In the genomic region with DNA sequence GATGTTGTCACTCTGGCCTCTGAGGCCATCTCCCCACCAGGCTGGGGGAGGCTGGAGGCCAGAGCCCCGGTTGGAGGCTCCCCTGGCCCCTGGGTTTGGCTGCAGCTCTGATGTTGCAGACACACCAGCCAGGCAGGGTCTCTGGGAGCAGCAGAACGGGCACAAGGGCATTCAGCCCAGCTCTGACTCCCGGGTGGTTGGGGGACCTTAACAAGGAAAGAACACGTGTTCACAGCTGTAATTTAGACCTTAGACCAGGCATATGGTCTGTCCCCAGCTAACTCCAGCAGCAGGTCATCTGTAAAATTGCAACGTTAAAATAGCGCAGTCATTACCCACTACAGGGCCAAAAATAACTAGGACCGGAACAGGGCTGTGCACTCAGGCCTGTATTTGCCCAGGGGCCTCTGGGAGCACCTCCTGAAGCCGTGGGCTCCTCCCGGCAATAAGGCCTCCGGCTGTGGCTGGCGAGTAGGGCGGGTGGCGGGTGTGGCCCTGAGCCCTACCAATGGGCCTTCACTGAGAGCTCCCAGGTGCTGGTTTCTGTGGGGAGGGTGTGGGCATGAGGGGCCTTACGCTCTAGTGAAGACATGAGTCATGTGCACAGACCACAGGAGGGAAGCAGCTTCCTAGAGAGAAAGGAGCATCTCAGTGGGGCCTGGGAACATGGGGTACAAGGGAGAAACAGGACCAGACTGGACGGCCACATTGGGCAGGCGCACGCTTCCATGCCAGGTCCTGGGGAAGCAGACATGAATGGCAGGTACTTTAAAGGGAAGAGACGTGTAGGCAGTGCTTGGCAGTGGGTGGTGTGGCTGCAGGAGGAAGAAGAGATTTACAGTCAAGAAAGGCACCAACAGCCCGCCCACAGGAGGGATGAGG, we compare ENCODE assay signal across 8 cellular contexts. TPM values are rescaled to one million over a fixed set of nuclear protein-coding genes. Genes with fewer than 3 reads are reported as not detected.
DNase-seq lines count a peak whose midpoint lies in the region; ATAC-seq, FAIRE-seq and TF ChIP-seq lines count a peak whose summit lies in the region.

No MANE protein-coding gene starts in this region.

- no peak for TF ChIP-seq RAD21 in H1 (IDR thresholded peaks at IDR 0.05 in 1 of 2, conservative IDR thresholded peaks at IDR 0.05 in 1 of 2; ENCODE audit: low read depth in 2 of 2, low read length in 2 of 2)

- H3K4ac ChIP-seq in H1 (replicated peaks; ENCODE audit: insufficient read length, low read depth, low read length), result no peak overlapping the region

- H3K27me3 ChIP-seq in H1 (replicated peaks in 1 of 4; ENCODE audit: control insufficient read depth in 3 of 4, extremely low read depth in 1 of 4, insufficient read depth in 3 of 4, low read length in 3 of 4), result peaks cover 0 to 2% (median 2%) of the 10 kb centered on the region in 4 experiments; a peak in 5 of 7 replicates
- H3K27me3 ChIP-seq in sigmoid colon, result no peaks in the 10 kb centered on the region
- no peaks in the 10 kb centered on the region for H3K27me3 ChIP-seq in BE2C

- no peak overlapping the region for H2BK120ac ChIP-seq in H1 (replicated peaks; ENCODE audit: low read depth, low read length)

- no peak overlapping the region for H4K5ac ChIP-seq in H1 (ENCODE audit: insufficient read length, low read depth, low read length)

- H3K36me3 ChIP-seq in H1 (ENCODE audit: control insufficient read depth in 2 of 4, insufficient read depth in 4 of 4, low read length in 3 of 4), result no peaks in the 10 kb centered on the region
- peaks cover 0 to 5% (median 0%) of the 10 kb centered on the region in 4 donors for H3K36me3 ChIP-seq in sigmoid colon
- H3K36me3 ChIP-seq in BE2C, result no peaks in the 10 kb centered on the region

- peaks cover 5 to 6% of the 10 kb centered on the region in 2 experiments for H4K20me1 ChIP-seq in H1 (replicated peaks in 1 of 2; ENCODE audit: control insufficient read depth in 1 of 2, insufficient read depth in 2 of 2, low read length in 2 of 2)

- no peak for TF ChIP-seq CTCF in activated CD8-positive, alpha-beta T cell treated with anti-CD3 and anti-CD28 coated beads for 36 hours (IDR thresholded peaks at IDR 0.05)
- TF ChIP-seq CTCF in H1 (IDR thresholded peaks at IDR 0.05; ENCODE audit: control extremely low read depth in 1 of 3, insufficient read depth in 1 of 3, low read depth in 1 of 3, low read length in 3 of 3) (no peak), sigmoid colon (IDR thresholded peaks at IDR 0.05) (no peak), BE2C (IDR thresholded peaks at IDR 0.05; ENCODE audit: low read depth, low read length) (no peak)

- WGBS in H1 (ENCODE audit: extremely low coverage in 1 of 2, insufficient coverage in 1 of 2, insufficient read length in 1 of 2, insufficient replicate concordance in 2 of 2, low coverage in 1 of 2, low lambda C conversion rate in 2 of 2, missing lambda C conversion rate in 1 of 2), 2 experiments, result 88% methylated on average over 18 of the region's 19 CpGs; no CpG with 5 or more reads in 1 of the 2 experiments
- 18 to 26% methylated on average over 19 of the region's 19 CpGs for whole genome bisulfite sequencing in sigmoid colon, 2 donors

- no peak overlapping the region for H2AK5ac ChIP-seq in H1 (ENCODE audit: low read depth, low read length)

- no peak overlapping the region for H3K18ac ChIP-seq in H1 (ENCODE audit: extremely low read depth, low read length)

- no peak overlapping the region for H3K27ac ChIP-seq in H1 (ENCODE audit: low read depth, low read length)
- peak overlapping the region; percentile 13 to 41 (median 20) for H3K27ac ChIP-seq in sigmoid colon

- TF ChIP-seq EP300 in H1 (IDR thresholded peaks at IDR 0.05; ENCODE audit: borderline replicate concordance in 1 of 2, low read depth in 2 of 2, low read length in 2 of 2) (no peak), sigmoid colon (IDR thresholded peaks at IDR 0.05) (no peak)

- H4K8ac ChIP-seq in H1 (ENCODE audit: extremely low read depth, insufficient read depth, low read length), result no peak overlapping the region

- H3K4me3 ChIP-seq in H1 (ENCODE audit: extremely low read depth in 1 of 4, insufficient read depth in 2 of 4, low read depth in 3 of 4, low read length in 4 of 4) (no peak overlapping the region), sigmoid colon (no peak overlapping the region), BE2C (ENCODE audit: low read depth, low read length) (no peak overlapping the region)

- no peak overlapping the region for H3K56ac ChIP-seq in H1 (replicated peaks; ENCODE audit: insufficient read length, low read depth, low read length)

- no peak overlapping the region for H2AFZ ChIP-seq in H1 (ENCODE audit: low read length)

- H3K36me3 Mint-ChIP-seq in activated CD8-positive, alpha-beta T cell treated with anti-CD3 and anti-CD28 coated beads for 36 hours (ENCODE audit: low read depth), result peaks cover 6% of the 10 kb centered on the region

- H3K79me1 ChIP-seq in H1 (ENCODE audit: low read depth, low read length), result peaks cover 6% of the 10 kb centered on the region

- no peak overlapping the region for H4K91ac ChIP-seq in H1 (replicated peaks; ENCODE audit: insufficient read length, low read length)

- CTCF ChIA-PET in activated CD8-positive, alpha-beta T cell treated with anti-CD3 and anti-CD28 coated beads for 36 hours (lab: Charles Lee), result interaction anchor here (0.8 to 3.4 kb wide), 20 partner anchors 10 to 260 kb away, joined by 3 to 26 read pairs (median 4); no protein-coding TSS in a partner anchor
- CTCF ChIA-PET in H1 (lab: Charles Lee; ENCODE audit: partially characterized antibody), result interaction anchor here (0.6 to 7.7 kb wide), 11 partner anchors 17 to 343 kb away, joined by 3 to 34 read pairs (median 6); no protein-coding TSS in a partner anchor

- H3K23me2 ChIP-seq in H1 (ENCODE audit: low read depth, low read length), result peaks cover under 1% of the 10 kb centered on the region; the same call in 1 of the 2 replicates

- no peak for FAIRE-seq in H1 (lab: Jason Lieb, UNC)

- no peak overlapping the region for H3K4me2 ChIP-seq in H1 (ENCODE audit: insufficient read depth in 1 of 2, low read depth in 2 of 2, low read length in 2 of 2)

- H3K27me3 Mint-ChIP-seq in activated CD8-positive, alpha-beta T cell treated with anti-CD3 and anti-CD28 coated beads for 36 hours, result no peaks in the 10 kb centered on the region

- POLR2A ChIA-PET in activated CD8-positive, alpha-beta T cell treated with anti-CD3 and anti-CD28 coated beads for 36 hours (lab: Charles Lee), result interaction anchor here (0.6 to 6.1 kb wide), 12 partner anchors 11 to 372 kb away, joined by 3 to 43 read pairs (median 3); no protein-coding TSS in a partner anchor
- POLR2A ChIA-PET in H1 (lab: Charles Lee; ENCODE audit: partially characterized antibody), result interaction anchor here (0.7 kb wide), 1 partner anchor 16 kb away, joined by 3 read pairs; no protein-coding TSS in a partner anchor

- no peak overlapping the region for H3K9ac ChIP-seq in H1 (replicated peaks in 1 of 4; ENCODE audit: extremely low read depth in 1 of 4, low read depth in 3 of 4, low read length in 3 of 4)

- peaks cover 85% of the 10 kb centered on the region for H3K4me1 Mint-ChIP-seq in activated CD8-positive, alpha-beta T cell treated with anti-CD3 and anti-CD28 coated beads for 36 hours (ENCODE audit: low read depth)

- H3K4me3 Mint-ChIP-seq in activated CD8-positive, alpha-beta T cell treated with anti-CD3 and anti-CD28 coated beads for 36 hours, result peak overlapping the region; percentile 45

- peak overlapping the region; percentile 52; the same call in 1 of the 2 replicates for H2BK5ac ChIP-seq in H1 (ENCODE audit: low read depth, low read length)

- ATAC-seq in GM18505 (IDR thresholded peaks at IDR 0.05; ENCODE audit: unreplicated experiment), result peak; percentile 83
- ATAC-seq in HG02642 (IDR thresholded peaks at IDR 0.05; ENCODE audit: poor library complexity, unreplicated experiment), result peak; percentile 89
- peak; percentile 94 for ATAC-seq in activated CD8-positive, alpha-beta T cell treated with anti-CD3 and anti-CD28 coated beads for 36 hours

- H3K14ac ChIP-seq in H1 (ENCODE audit: insufficient read length), result no peak overlapping the region

- peak; percentile 26 to 81 for DNase-seq in NCI-H187 (lab: John Stamatoyannopoulos, UW)
- DNase-seq in activated CD8-positive, alpha-beta T cell treated with anti-CD3 and anti-CD28 coated beads for 36 hours, result peak; percentile 96
- DNase-seq in H1 (ENCODE audit: low read depth in 1 of 2, low spot score in 2 of 2), result no peak
- DNase-seq in sigmoid colon, result peak; percentile 61
- no peak for DNase-seq in BE2C
- no peak for DNase-seq in T1000 (lab: John Stamatoyannopoulos, UW)

- H2BK12ac ChIP-seq in H1 (ENCODE audit: low read depth, low read length), result no peak overlapping the region

- 0 out of 4 replicates have a peak, but pooled peaks cover 0 to 5% of the 10 kb centered on the region in 2 experiments for H3K79me2 ChIP-seq in H1 (ENCODE audit: control insufficient read depth in 1 of 2, insufficient read depth in 2 of 2, low read length in 2 of 2)

- H3K9me3 ChIP-seq in H1 (ENCODE audit: insufficient read depth in 2 of 2, low read depth in 1 of 2, low read length in 1 of 2), result no peaks in the 10 kb centered on the region
- H3K9me3 ChIP-seq in sigmoid colon, result no peaks in the 10 kb centered on the region
- H3K9me3 ChIP-seq in BE2C, result no peaks in the 10 kb centered on the region

- peak; percentile 42 for TF ChIP-seq POLR2A in GM18505 (IDR thresholded peaks at IDR 0.05; ENCODE audit: borderline replicate concordance, extremely low read depth, insufficient read depth, insufficient read length)
- no peak for TF ChIP-seq POLR2A in H1 (IDR thresholded peaks at IDR 0.05; ENCODE audit: control extremely low read depth in 1 of 2, low read depth in 2 of 2, low read length in 2 of 2)
- no peak for TF ChIP-seq POLR2A in sigmoid colon (IDR thresholded peaks at IDR 0.05)

- no peak overlapping the region for H2BK20ac ChIP-seq in H1 (ENCODE audit: low read length)

- intact Hi-C loops in activated CD8-positive, alpha-beta T cell treated with anti-CD3 and anti-CD28 coated beads for 36 hours (cut with micrococcal nuclease), result loop anchor here (10.0 kb wide), 1 partner anchor 155 kb away; no protein-coding TSS in a partner anchor
- intact Hi-C loops in sigmoid colon (cut with DNase I), result no loop called here

- H3K23ac ChIP-seq in H1 (ENCODE audit: insufficient read length), result no peak overlapping the region

- H3K9me3 Mint-ChIP-seq in activated CD8-positive, alpha-beta T cell treated with anti-CD3 and anti-CD28 coated beads for 36 hours, result no peaks in the 10 kb centered on the region

- H2BK15ac ChIP-seq in H1 (ENCODE audit: low read length), result no peak overlapping the region

- peak overlapping the region; percentile 88 for H3K27ac Mint-ChIP-seq in activated CD8-positive, alpha-beta T cell treated with anti-CD3 and anti-CD28 coated beads for 36 hours

- H3K4me1 ChIP-seq in H1 (replicated peaks in 1 of 4; ENCODE audit: control insufficient read depth in 3 of 4, insufficient read depth in 4 of 4, low read length in 3 of 4) (peaks cover 0 to 4% (median 3%) of the 10 kb centered on the region in 4 experiments; a peak in 4 of 7 replicates), sigmoid colon (peaks cover 0 to 45% (median 30%) of the 10 kb centered on the region in 4 donors), BE2C (no peaks in the 10 kb centered on the region)

RNA-seq across cellular contexts. Expression of a gene that starts 6.1 kb away (rescaled TPM):
- total RNA-seq in activated CD8-positive, alpha-beta T cell treated with anti-CD3 and anti-CD28 coated beads for 36 hours, result 10 to 100 TPM; 13.4 to 14.5 TPM
- 12.8 and 14.0 TPM in 2 replicates for total RNA-seq in H1 (2021; fragmentation: NEBNext Ultra II Directional; extraction: Animal tissue kit (Norgen Biotek cat#: 25700))
- 13.2 and 16.3 TPM in 2 replicates for polyA plus RNA-seq in H1 (2011; rRNA removed)
- polyA plus RNA-seq in H1 (2011; cell fraction: cytosol; rRNA removed), result 10.4 TPM
- polyA plus RNA-seq in H1 (2011; cell fraction: nucleus; rRNA removed), result 16.7 TPM
- 9.3 to 13.5 TPM (median 11.9 TPM) in 4 replicates for polyA plus RNA-seq in H1 (2012, experiment 1 of 2)
- polyA plus RNA-seq in H1 (2012, experiment 2 of 2), result 13.0 TPM
- 9.4 TPM for polyA plus RNA-seq in H1 (2013, experiment 1 of 2)
- polyA plus RNA-seq in H1 (2013, experiment 2 of 2), result 9.6 TPM
- polyA minus RNA-seq in H1 (2011; rRNA and poly(A)+ RNA removed), result 9.7 and 11.7 TPM in 2 replicates
- polyA minus RNA-seq in H1 (2011; cell fraction: cytosol; rRNA and poly(A)+ RNA removed), result 8.3 TPM
- polyA minus RNA-seq in H1 (2011; cell fraction: nucleus; rRNA and poly(A)+ RNA removed), result 9.7 TPM
- total RNA-seq in sigmoid colon, result 10 to 100 TPM in 2 of 4 donors, 1 to 10 TPM in 2; 9.1 to 17.4 (median 10.3) TPM
- polyA plus RNA-seq in sigmoid colon, result 10 to 100 TPM; 25.9 to 35.8 (median 30.0) TPM
- 2.6 TPM for polyA plus RNA-seq in BE2C (2012; ENCODE audit: insufficient read depth, insufficient read length, low read depth)

Comparison
In these comparisons a context has a peak if more than half of its experiments do, and no peak if none do; other contexts are left out.
1. DNase-seq: peak in NCI-H187 (2 of 2), activated CD8-positive, alpha-beta T cell treated with anti-CD3 and anti-CD28 coated beads for 36 hours (single experiment) and sigmoid colon (single experiment); none in H1 (0 of 2), BE2C (single experiment) and T1000 (single experiment).
2. Peak in every context shown above with its lines, with median percentiles within 50 percentile points of each other: ATAC-seq.